14 cellular contexts compared by ENCODE assay signal in the genomic region with DNA sequence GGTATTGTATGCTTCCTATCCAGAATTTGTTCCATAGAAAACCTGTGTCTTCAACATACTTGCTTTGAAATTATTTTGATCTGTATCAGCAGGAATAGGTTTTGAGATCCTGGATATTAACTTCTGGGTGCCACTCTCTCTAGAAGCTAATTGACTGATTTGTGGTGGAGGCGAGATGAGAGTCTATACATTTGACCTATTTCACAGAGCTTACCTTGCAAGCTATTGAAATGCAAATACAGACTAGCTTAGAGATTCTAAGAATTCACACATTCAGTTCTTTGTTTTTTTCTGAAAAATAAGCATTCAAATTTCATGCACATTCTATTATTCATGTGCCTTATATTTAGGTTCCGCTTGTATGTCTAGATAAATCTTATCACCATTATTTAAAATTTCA.
"Had no signal": no experiment of that assay in that cellular context is flagged by ENCODE, and none has a peak within 500 bp of the region (broad histone marks: within the 10 kb centered on the region; RNA-seq: fewer than 3 reads in every experiment).

No MANE protein-coding gene starts in this region.

- H3K4me1 Mint-ChIP-seq: naive B cell had no signal

- H3K4me3 ChIP-seq: ascending aorta, gastrocnemius medialis, prostate gland, right lobe of liver had no signal

- H3K27ac Mint-ChIP-seq: naive B cell; stimulated activated naive B cell treated with anti-CD40 and anti-IgM and Interleukin-4, amounts not matched to agents 10 μg/mL and 1 μg/mL and 100 μg/mL, for 72 hours had no signal

- H3K36me3 ChIP-seq: ascending aorta, gastrocnemius medialis, prostate gland, right lobe of liver had no signal

- H3K27ac ChIP-seq: ascending aorta, prostate gland, right lobe of liver had no signal

- H3K9me3 ChIP-seq: ascending aorta, gastrocnemius medialis, prostate gland, right lobe of liver had no signal

- ATAC-seq: gastrocnemius medialis; right lobe of liver; stimulated activated naive B cell treated with anti-CD40 and anti-IgM and Interleukin-4, amounts not matched to agents 10 μg/mL and 1 μg/mL and 100 μg/mL, for 72 hours had no signal

- H3K27me3 ChIP-seq: ascending aorta, gastrocnemius medialis, right lobe of liver had no signal

- H3K4me3 Mint-ChIP-seq: naive B cell; stimulated activated naive B cell treated with anti-CD40 and anti-IgM and Interleukin-4, amounts not matched to agents 10 μg/mL and 1 μg/mL and 100 μg/mL, for 72 hours had no signal

- H3K36me3 Mint-ChIP-seq: naive B cell had no signal

- DNase-seq: activated CD4-positive, alpha-beta T cell treated with anti-CD3 and anti-CD28 coated beads for 1 hour; activated CD8-positive, alpha-beta memory T cell treated with anti-CD3 and anti-CD28 coated beads for 24 hours; activated gamma-delta T cell; gastrocnemius medialis; kidney glomerular epithelial cell; naive B cell; nucleus accumbens; right lobe of liver; SIG-M5; stimulated activated naive B cell treated with anti-CD40 and anti-IgM and Interleukin-4, amounts not matched to agents 10 μg/mL and 1 μg/mL and 100 μg/mL, for 72 hours; T-helper 9 cell; trophoblast cell had no signal

- H3K4me1 ChIP-seq: ascending aorta, prostate gland, right lobe of liver had no signal
